In genomic region chr9:119370816-119371215, GRCh38 we compare ENCODE assay signal across 9 cellular contexts. TPM values are rescaled to one million over a fixed set of nuclear protein-coding genes. Genes with fewer than 3 reads are reported as not detected.
DNase-seq lines count a peak whose midpoint lies in the region; ATAC-seq, FAIRE-seq and TF ChIP-seq lines count a peak whose summit lies in the region.
"Had no signal": no experiment of that assay in that cellular context is flagged by ENCODE, and none has a peak within 500 bp of the region (broad histone marks: within the 10 kb centered on the region; RNA-seq: fewer than 3 reads in every experiment).

No MANE protein-coding gene starts in this region.

- H4K20me1 ChIP-seq in H1 (replicated peaks in 1 of 2; ENCODE audit: control insufficient read depth in 1 of 2, insufficient read depth in 2 of 2, low read length in 2 of 2) = peaks cover 0 to 4% of the 10 kb centered on the region in 2 experiments

- H3K27me3 Mint-ChIP-seq in neural crest cell (ENCODE audit: low read depth) = peaks cover 96% of the 10 kb centered on the region

- H3K4me3 Mint-ChIP-seq in neural crest cell = peak overlapping the region; percentile 62

- TF ChIP-seq EP300 in H1 (IDR thresholded peaks at IDR 0.05; ENCODE audit: borderline replicate concordance in 1 of 2, low read depth in 2 of 2, low read length in 2 of 2) = no peak

- CTCF ChIA-PET in H1 (lab: Charles Lee; ENCODE audit: partially characterized antibody) = interaction anchor here (1.0 to 1.9 kb wide), 3 partner anchors 77 to 592 kb away, joined by 3 to 4 read pairs (median 3); no protein-coding TSS in a partner anchor

- H3K9me3 ChIP-seq in H1 (ENCODE audit: insufficient read depth in 2 of 2, low read depth in 1 of 2, low read length in 1 of 2) (no peaks in the 10 kb centered on the region), esophagus squamous epithelium (no peaks in the 10 kb centered on the region)

- H4K8ac ChIP-seq in H1 (ENCODE audit: extremely low read depth, insufficient read depth, low read length) = no peak overlapping the region

- H3K14ac ChIP-seq in H1 (ENCODE audit: insufficient read length) = no peak overlapping the region

- peaks cover 3 to 19% (median 4%) of the 10 kb centered on the region in 4 experiments; a peak in 6 of 7 replicates for H3K4me1 ChIP-seq in H1 (replicated peaks in 1 of 4; ENCODE audit: control insufficient read depth in 3 of 4, insufficient read depth in 4 of 4, low read length in 3 of 4)
- peaks cover 0 to 20% (median 10%) of the 10 kb centered on the region in 3 donors for H3K4me1 ChIP-seq in esophagus squamous epithelium

- no peak overlapping the region for H3K56ac ChIP-seq in H1 (replicated peaks; ENCODE audit: insufficient read length, low read depth, low read length)

- H4K5ac ChIP-seq in H1 (ENCODE audit: insufficient read length, low read depth, low read length) = no peak overlapping the region

- intact Hi-C loops in esophagus squamous epithelium (cut with DNase I) = no loop called here

- no peak overlapping the region for H3K27ac Mint-ChIP-seq in neural crest cell (ENCODE audit: unreplicated experiment)

- H3K27me3 ChIP-seq in H1 (replicated peaks in 1 of 4; ENCODE audit: control insufficient read depth in 3 of 4, extremely low read depth in 1 of 4, insufficient read depth in 3 of 4, low read length in 3 of 4) = peaks cover 0 to 8% (median 5%) of the 10 kb centered on the region in 4 experiments; a peak in 5 of 7 replicates
- H3K27me3 ChIP-seq in esophagus squamous epithelium = peaks cover 0 to 68% (median 10%) of the 10 kb centered on the region in 4 donors

- peaks cover 16% of the 10 kb centered on the region for H3K23me2 ChIP-seq in H1 (ENCODE audit: low read depth, low read length)

- no peak overlapping the region for H3K4ac ChIP-seq in H1 (replicated peaks; ENCODE audit: insufficient read length, low read depth, low read length)

- POLR2A ChIA-PET in H1 (lab: Charles Lee; ENCODE audit: partially characterized antibody) = interaction anchor here (0.7 to 1.3 kb wide), 2 partner anchors 20 to 148 kb away, joined by 3 read pairs; no protein-coding TSS in a partner anchor

- no peaks in the 10 kb centered on the region for H3K9me3 Mint-ChIP-seq in neural crest cell

- no peak overlapping the region for H3K23ac ChIP-seq in H1 (ENCODE audit: insufficient read length)

- TF ChIP-seq CTCF in H1 (IDR thresholded peaks at IDR 0.05; ENCODE audit: control extremely low read depth in 1 of 3, insufficient read depth in 1 of 3, low read depth in 1 of 3, low read length in 3 of 3) (no peak), neural crest cell (conservative IDR thresholded peaks at IDR 0.05) (no peak), esophagus squamous epithelium (IDR thresholded peaks at IDR 0.05) (no peak)

- H3K27ac ChIP-seq in H1 (ENCODE audit: low read depth, low read length) (no peak overlapping the region), esophagus squamous epithelium (no peak overlapping the region)

- H2AFZ ChIP-seq in H1 (ENCODE audit: low read length) = no peak overlapping the region

- H2BK20ac ChIP-seq in H1 (ENCODE audit: low read length) = no peak overlapping the region

- H2BK12ac ChIP-seq in H1 (ENCODE audit: low read depth, low read length) = no peak overlapping the region

- H3K9ac ChIP-seq in H1 (replicated peaks in 1 of 4; ENCODE audit: extremely low read depth in 1 of 4, low read depth in 3 of 4, low read length in 3 of 4) = no peak overlapping the region

- TF ChIP-seq POLR2A in GM12892 (IDR thresholded peaks at IDR 0.05; ENCODE audit: low read depth, low read length) (no peak), H1 (IDR thresholded peaks at IDR 0.05; ENCODE audit: control extremely low read depth in 1 of 2, low read depth in 2 of 2, low read length in 2 of 2) (no peak), esophagus squamous epithelium (IDR thresholded peaks at IDR 0.05) (no peak)

- H3K79me2 ChIP-seq in H1 (ENCODE audit: control insufficient read depth in 1 of 2, insufficient read depth in 2 of 2, low read length in 2 of 2) = peaks cover 0 to 14% of the 10 kb centered on the region in 2 experiments; a peak in 2 of 4 replicates

- no peaks in the 10 kb centered on the region for H3K36me3 Mint-ChIP-seq in neural crest cell (ENCODE audit: low read depth)

- no peak overlapping the region for H2AK5ac ChIP-seq in H1 (ENCODE audit: low read depth, low read length)

- no peak overlapping the region for H3K18ac ChIP-seq in H1 (ENCODE audit: extremely low read depth, low read length)

- DNase-seq in GM12892 (ENCODE audit: insufficient read length) (peak; percentile 21), MV-4-11 (lab: John Stamatoyannopoulos, UW) (peak; percentile 7), H1 (ENCODE audit: low read depth in 1 of 2, low spot score in 2 of 2) (peak in 1 of 2 experiments; percentile 87), neural crest cell (ENCODE audit: low read depth, low spot score) (peak; percentile 75), esophagus squamous epithelium (lab: John Stamatoyannopoulos, UW) (no peak)
- DNase-seq: NCI-H2081 treated with DMSO at 0.1 percent for 48 hours had no signal

- H2BK15ac ChIP-seq in H1 (ENCODE audit: low read length) = no peak overlapping the region

- H2BK5ac ChIP-seq in H1 (ENCODE audit: low read depth, low read length) = no peak overlapping the region

- no peaks in the 10 kb centered on the region for H3K79me1 ChIP-seq in H1 (ENCODE audit: low read depth, low read length)

- 8% methylated on average over 8 of the region's 8 CpGs; no CpG with 5 or more reads in 1 of the 2 experiments for WGBS in H1 (ENCODE audit: extremely low coverage in 1 of 2, insufficient coverage in 1 of 2, insufficient read length in 1 of 2, insufficient replicate concordance in 2 of 2, low coverage in 1 of 2, low lambda C conversion rate in 2 of 2, missing lambda C conversion rate in 1 of 2), 2 experiments
- WGBS in esophagus squamous epithelium, 2 donors = 6 to 8% methylated on average over 8 of the region's 8 CpGs

- H4K91ac ChIP-seq in H1 (replicated peaks; ENCODE audit: insufficient read length, low read length) = no peak overlapping the region

- peak overlapping the region; percentile 48 to 97; a peak in 3 of 4 replicates for H3K4me2 ChIP-seq in H1 (ENCODE audit: insufficient read depth in 1 of 2, low read depth in 2 of 2, low read length in 2 of 2)

- ATAC-seq in GM19351 (IDR thresholded peaks at IDR 0.05; ENCODE audit: unreplicated experiment) (no peak), HG03196 (IDR thresholded peaks at IDR 0.05; ENCODE audit: unreplicated experiment) (no peak), HG02642 (IDR thresholded peaks at IDR 0.05; ENCODE audit: poor library complexity, unreplicated experiment) (no peak)

- peaks cover 13% of the 10 kb centered on the region for H3K4me1 Mint-ChIP-seq in neural crest cell

- H2BK120ac ChIP-seq in H1 (replicated peaks; ENCODE audit: low read depth, low read length) = no peak overlapping the region

- no peak; a peak in 1 of 4 replicates for TF ChIP-seq RAD21 in H1 (IDR thresholded peaks at IDR 0.05 in 1 of 2, conservative IDR thresholded peaks at IDR 0.05 in 1 of 2; ENCODE audit: low read depth in 2 of 2, low read length in 2 of 2)

- FAIRE-seq in GM12892 (lab: Jason Lieb, UNC) (no peak), H1 (lab: Jason Lieb, UNC) (peak; percentile 42)

- no peaks in the 10 kb centered on the region for H3K36me3 ChIP-seq in H1 (ENCODE audit: control insufficient read depth in 2 of 4, insufficient read depth in 4 of 4, low read length in 3 of 4)
- no peaks in the 10 kb centered on the region for H3K36me3 ChIP-seq in esophagus squamous epithelium

- H3K4me3 ChIP-seq in H1 (ENCODE audit: extremely low read depth in 1 of 4, insufficient read depth in 2 of 4, low read depth in 3 of 4, low read length in 4 of 4) (peak overlapping the region in 2 of 4 experiments; percentile 13 to 19; a peak in 2 of 8 replicates), esophagus squamous epithelium (no peak overlapping the region)

TF ChIP-seq in H1, 55 proteins besides CTCF, POLR2A, EP300 and RAD21 (continues in another document):
- TF ChIP-seq TAF1 (IDR thresholded peaks at IDR 0.05; ENCODE audit: low read depth, low read length) (no peak), CBX5 (IDR thresholded peaks at IDR 0.05; ENCODE audit: low read depth, low read length) (no peak), JUND (IDR thresholded peaks at IDR 0.05; ENCODE audit: low read length) (no peak), HDAC6 (IDR thresholded peaks at IDR 0.05; ENCODE audit: low read depth, low read length) (no peak), SP2 (IDR thresholded peaks at IDR 0.05; ENCODE audit: low read length) (no peak), SP4 (IDR thresholded peaks at IDR 0.05; ENCODE audit: low read length) (no peak), RFX5 (IDR thresholded peaks at IDR 0.05; ENCODE audit: borderline replicate concordance, low read depth, low read length) (no peak), SRF (IDR thresholded peaks at IDR 0.05; ENCODE audit: low read depth, low read length) (no peak), HDAC2 (IDR thresholded peaks at IDR 0.05; ENCODE audit: borderline replicate concordance in 1 of 2, low read depth in 2 of 2, low read length in 2 of 2) (0 out of 4 replicates have a peak, but pooled peaks of 1 of the 2 experiments have one; percentile 44), YY1 (IDR thresholded peaks at IDR 0.05; ENCODE audit: low read depth, low read length) (no peak), SIN3A (conservative IDR thresholded peaks at IDR 0.05 in 1 of 2, IDR thresholded peaks at IDR 0.05 in 1 of 2; ENCODE audit: low read depth in 1 of 2, low read length in 2 of 2) (peak; percentile 91 to 97), MAFK (IDR thresholded peaks at IDR 0.05; ENCODE audit: low read depth, low read length) (peak; percentile 85), ZNF274 (IDR thresholded peaks at IDR 0.05; ENCODE audit: borderline replicate concordance, extremely low read depth, low read length) (no peak), TEAD4 (IDR thresholded peaks at IDR 0.05; ENCODE audit: low read depth, low read length) (peak; percentile 73), KDM5A (IDR thresholded peaks at IDR 0.05; ENCODE audit: low read length) (no peak), NANOG (IDR thresholded peaks at IDR 0.05; ENCODE audit: insufficient read depth, low read depth, low read length, poor library complexity, severe bottlenecking) (no peak)

RNA-seq across cellular contexts. Expression of gene BRINP1, which starts 1.6 kb away (rescaled TPM):
- not detected for polyA plus RNA-seq in GM12892 (2012; ENCODE audit: missing spikeins)
- 20.3 and 20.5 TPM in 2 replicates for total RNA-seq in H1 (2021; fragmentation: NEBNext Ultra II Directional; extraction: Animal tissue kit (Norgen Biotek cat#: 25700))
- 19.3 and 19.5 TPM in 2 replicates for polyA plus RNA-seq in H1 (2011; rRNA removed)
- polyA plus RNA-seq in H1 (2011; cell fraction: cytosol; rRNA removed) = 15.0 TPM
- 22.6 TPM for polyA plus RNA-seq in H1 (2011; cell fraction: nucleus; rRNA removed)
- polyA plus RNA-seq in H1 (2012, experiment 1 of 2) = 16.9 to 20.4 TPM (median 18.7 TPM) in 4 replicates
- polyA plus RNA-seq in H1 (2012, experiment 2 of 2) = 6.2 TPM
- polyA plus RNA-seq in H1 (2013, experiment 1 of 2) = 24.9 TPM
- polyA plus RNA-seq in H1 (2013, experiment 2 of 2) = 28.3 TPM
- polyA minus RNA-seq in H1 (2011; rRNA and poly(A)+ RNA removed) = 26.5 and 27.0 TPM in 2 replicates
- 16.6 TPM for polyA minus RNA-seq in H1 (2011; cell fraction: cytosol; rRNA and poly(A)+ RNA removed)
- polyA minus RNA-seq in H1 (2011; cell fraction: nucleus; rRNA and poly(A)+ RNA removed) = 46.0 TPM
- 0.86 and 0.96 TPM in 2 replicates for total RNA-seq in neural crest cell
- 1 to 10 TPM in 2 of 4 donors, under 1 TPM in 2; 0.11 to 4.3 (median 0.78) TPM for total RNA-seq in esophagus squamous epithelium
